Comparison of ENCODE assay signal across 8 cellular contexts in genomic region chr7:132318338-132319318, GRCh38.
DNase-seq lines count a peak whose midpoint lies in the region; ATAC-seq and TF ChIP-seq lines count a peak whose summit lies in the region.

No MANE protein-coding gene starts in this region.

- H3K4me1 ChIP-seq in ES-I3 (ENCODE audit: insufficient read depth, low read length) (0 out of 2 replicates have a peak, but pooled peaks cover 5% of the 10 kb centered on the region), HCT116 (ENCODE audit: control insufficient read depth in 1 of 2, insufficient read depth in 2 of 2, low read length in 2 of 2) (0 out of 4 replicates have a peak, but pooled peaks cover 0 to 3% of the 10 kb centered on the region in 2 experiments), osteoblast (ENCODE audit: insufficient read depth, low read length) (peaks cover 7% of the 10 kb centered on the region), tibial artery (peaks cover 0 to 8% (median 4%) of the 10 kb centered on the region in 4 donors)

- RAD21 ChIA-PET in HCT116 (lab: Charles Lee; ENCODE audit: low non-redundant PET in 1 of 2, low total read pairs in 2 of 2, uncharacterized antibody in 2 of 2, unreplicated experiment in 2 of 2), result interaction anchor here (0.7 to 1.8 kb wide), 5 partner anchors 255 to 597 kb away, joined by 4 to 9 read pairs (median 6); no protein-coding TSS in a partner anchor

- H3K27me3 ChIP-seq in HCT116 (ENCODE audit: insufficient read depth, low read length), result peaks cover 52% of the 10 kb centered on the region
- H3K27me3 ChIP-seq in osteoblast (ENCODE audit: insufficient read depth, low read length), result no peaks in the 10 kb centered on the region
- peaks cover 0 to 9% of the 10 kb centered on the region in 2 donors for H3K27me3 ChIP-seq in tibial artery

- H4K20me1 ChIP-seq in HCT116 (ENCODE audit: insufficient read depth) (no peaks in the 10 kb centered on the region), osteoblast (ENCODE audit: insufficient read depth, low read length) (no peaks in the 10 kb centered on the region)

- peak overlapping the region; percentile 27; the same call in 1 of the 2 replicates for H3K9ac ChIP-seq in ES-I3 (ENCODE audit: low read depth, low read length)
- no peak overlapping the region for H3K9ac ChIP-seq in HCT116 (ENCODE audit: low read length)

- no peaks in the 10 kb centered on the region for H3K9me2 ChIP-seq in HCT116 (ENCODE audit: insufficient read depth)

- POLR2A ChIA-PET in HCT116 (lab: Charles Lee), result no interaction called here

- BruUV-seq in HCT116 (replicated peaks; lab: Mats Ljungman, UMichigan), result no TSS peak

- 0 out of 2 replicates have a peak overlapping the region, but pooled peaks have one; percentile 17 for H3K4me2 ChIP-seq in HCT116 (ENCODE audit: low read length)
- peak overlapping the region; percentile 75 for H3K4me2 ChIP-seq in osteoblast (ENCODE audit: insufficient read depth, low read length)

- H3K79me2 ChIP-seq in HCT116 (ENCODE audit: insufficient read depth, low read length) (no peaks in the 10 kb centered on the region), osteoblast (ENCODE audit: insufficient read depth, low read length) (no peaks in the 10 kb centered on the region)

- no peak for TF ChIP-seq POLR2A in HCT116 (IDR thresholded peaks at IDR 0.05; ENCODE audit: borderline replicate concordance, extremely low read depth, insufficient read depth, insufficient read length)

- DNase-seq in HCT116 (ENCODE audit: low read depth, low spot score), result peak; percentile 68
- peak; percentile 93 for DNase-seq in NAMALWA (ENCODE audit: low spot score)
- peak; percentile 92 for DNase-seq in SK-MEL-5 (ENCODE audit: low read depth, low spot score)
- DNase-seq in activated gamma-delta T cell treated with anti-CD3 and anti-CD28 coated beads, Interleukin-2, amount 50 U/mL, for 16 hours (ENCODE audit: low read depth), result peak; percentile 63
- peak; percentile 80 for DNase-seq in germinal center (ENCODE audit: low spot score)
- peak; percentile 91 for DNase-seq in osteoblast (ENCODE audit: insufficient read length, low spot score, missing footprints)
- DNase-seq in tibial artery, result peak; percentile 78 to 88

- intact Hi-C loops in HCT116 (cut with micrococcal nuclease), result loop anchor here (1.0 to 5.0 kb wide), 3 partner anchors 262 to 1114 kb away; no protein-coding TSS in a partner anchor
- intact Hi-C loops in tibial artery (cut with DNase I; ENCODE audit: low total_unique reads), result loop anchor here (5.0 kb wide), 2 partner anchors 184 to 259 kb away; partner anchors contain the start of gene PLXNA4

- CTCF ChIA-PET in HCT116 (lab: Charles Lee), result interaction anchor here (1.0 to 1.4 kb wide), 2 partner anchors 17 to 262 kb away, joined by 3 to 21 read pairs; no protein-coding TSS in a partner anchor

- H3K36me3 ChIP-seq in ES-I3 (ENCODE audit: insufficient read depth, low read length) (no peaks in the 10 kb centered on the region), HCT116 (ENCODE audit: control insufficient read depth in 1 of 2, insufficient read depth in 2 of 2, low read length in 2 of 2) (no peaks in the 10 kb centered on the region), osteoblast (ENCODE audit: insufficient read depth, low read length) (no peaks in the 10 kb centered on the region), tibial artery (no peaks in the 10 kb centered on the region)

- ATAC-seq in HCT116, result peak; percentile 99

- TF ChIP-seq CTCF in HCT116 (IDR thresholded peaks at IDR 0.05 in 2 of 3, conservative IDR thresholded peaks at IDR 0.05 in 1 of 3; ENCODE audit: borderline replicate concordance in 1 of 3, insufficient read depth in 1 of 3, low read depth in 2 of 3, low read length in 2 of 3), result peak; percentile 74 to 82 (median 75)
- TF ChIP-seq CTCF in osteoblast (IDR thresholded peaks at IDR 0.05; ENCODE audit: extremely low read depth, low read depth, low read length), result peak; percentile 84
- peak; percentile 88 for TF ChIP-seq CTCF in tibial artery (IDR thresholded peaks at IDR 0.05)

- H3K27ac ChIP-seq in HCT116 (ENCODE audit: low read depth, low read length) (no peak overlapping the region), osteoblast (ENCODE audit: low read depth, low read length) (no peak overlapping the region), tibial artery (no peak overlapping the region)

- peak; percentile 82 for TF ChIP-seq RAD21 in HCT116 (IDR thresholded peaks at IDR 0.05; ENCODE audit: low read depth)

- H2AFZ ChIP-seq in HCT116 (ENCODE audit: low read depth, low read length, poor library complexity, severe bottlenecking), result no peak overlapping the region
- peak overlapping the region; percentile 77 for H2AFZ ChIP-seq in osteoblast (ENCODE audit: low read length)

- H3K9me3 ChIP-seq in ES-I3 (ENCODE audit: control insufficient read depth, insufficient read depth, low read length) (no peaks in the 10 kb centered on the region; the same call in 1 of the 2 replicates), HCT116 (ENCODE audit: control insufficient read depth in 1 of 2, insufficient read depth in 1 of 2, low read depth in 1 of 2, low read length in 2 of 2) (no peaks in the 10 kb centered on the region), osteoblast (ENCODE audit: low read depth, low read length) (no peaks in the 10 kb centered on the region), tibial artery (no peaks in the 10 kb centered on the region)

- H3K4me3 ChIP-seq in HCT116 (replicated peaks in 1 of 2; ENCODE audit: low read depth in 1 of 2, low read length in 2 of 2) (no peak overlapping the region), osteoblast (ENCODE audit: insufficient read depth, low read length) (peak overlapping the region; percentile 54), tibial artery (no peak overlapping the region)

- in situ Hi-C loops in SK-MEL-5 (cut with HindIII; ENCODE audit: low pct_unique_long_range_greater_than_20kb, low sequenced_read_pairs), result no loop called here

TF ChIP-seq in HCT116, 20 proteins besides CTCF, POLR2A, EP300 and RAD21:
- TF ChIP-seq ELF1 (IDR thresholded peaks at IDR 0.05; ENCODE audit: borderline replicate concordance, low read depth) (no peak), SP1 (IDR thresholded peaks at IDR 0.05; ENCODE audit: low read depth) (no peak), CBX3 (IDR thresholded peaks at IDR 0.05; ENCODE audit: low read depth) (no peak; the same call in 1 of the 2 replicates), ZNF274 (IDR thresholded peaks at IDR 0.05; ENCODE audit: low read depth, low read length) (no peak), ZFX (IDR thresholded peaks at IDR 0.05) (no peak)
- TF ChIP-seq, protein P1, sequence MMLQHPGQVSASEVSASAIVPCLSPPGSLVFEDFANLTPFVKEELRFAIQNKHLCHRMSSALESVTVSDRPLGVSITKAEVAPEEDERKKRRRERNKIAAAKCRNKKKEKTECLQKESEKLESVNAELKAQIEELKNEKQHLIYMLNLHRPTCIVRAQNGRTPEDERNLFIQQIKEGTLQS (IDR thresholded peaks at IDR 0.05), result no peak
